Comparison of ENCODE assay signal across 1 cellular context in the genomic region with DNA sequence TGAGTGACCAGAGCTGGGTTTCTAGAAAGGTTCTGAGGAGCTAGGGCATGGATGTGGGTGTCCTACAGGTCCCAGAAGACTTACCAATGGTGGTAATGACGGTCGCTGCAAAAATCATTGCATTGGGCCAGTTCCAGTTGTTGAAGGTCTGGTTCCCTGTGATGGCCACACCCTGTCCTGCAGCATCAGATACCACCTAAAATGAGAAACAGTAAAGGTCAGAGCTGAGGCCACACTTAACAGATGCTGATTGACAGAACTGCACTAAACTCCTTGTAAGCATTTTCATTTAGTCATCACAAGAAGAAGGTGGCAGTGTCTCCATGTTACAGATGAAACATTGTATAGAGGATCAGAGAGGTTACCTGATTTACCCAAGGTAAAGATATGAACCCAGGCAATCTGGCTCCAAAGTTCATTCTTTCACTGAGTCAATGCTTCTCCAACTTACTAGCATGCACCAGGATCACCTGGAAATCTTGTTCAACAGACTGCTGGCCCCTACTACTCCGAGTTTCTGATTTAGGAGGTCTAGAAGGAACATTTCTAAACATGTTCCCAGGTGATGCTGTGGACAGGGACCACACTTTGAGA.
TF ChIP-seq lines count a peak whose summit lies in the region.

No MANE protein-coding gene starts in this region.

TF ChIP-seq in K562, 482 proteins besides CTCF, POLR2A, EP300 and RAD21:
- TF ChIP-seq, protein P1, sequence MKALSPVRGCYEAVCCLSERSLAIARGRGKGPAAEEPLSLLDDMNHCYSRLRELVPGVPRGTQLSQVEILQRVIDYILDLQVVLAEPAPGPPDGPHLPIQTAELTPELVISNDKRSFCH (CRISPR knock-in tag; IDR thresholded peaks at IDR 0.05): no peak
- TF ChIP-seq, protein P1 (tag; IDR thresholded peaks at IDR 0.05): peak; percentile 61
- peak in 1 of 2 experiments; percentile 59; a peak in 1 of 4 replicates for TF ChIP-seq RCOR1 (IDR thresholded peaks at IDR 0.05; ENCODE audit: borderline replicate concordance in 1 of 2, low read depth in 2 of 2, low read length in 2 of 2)
- TF ChIP-seq, protein P2, sequence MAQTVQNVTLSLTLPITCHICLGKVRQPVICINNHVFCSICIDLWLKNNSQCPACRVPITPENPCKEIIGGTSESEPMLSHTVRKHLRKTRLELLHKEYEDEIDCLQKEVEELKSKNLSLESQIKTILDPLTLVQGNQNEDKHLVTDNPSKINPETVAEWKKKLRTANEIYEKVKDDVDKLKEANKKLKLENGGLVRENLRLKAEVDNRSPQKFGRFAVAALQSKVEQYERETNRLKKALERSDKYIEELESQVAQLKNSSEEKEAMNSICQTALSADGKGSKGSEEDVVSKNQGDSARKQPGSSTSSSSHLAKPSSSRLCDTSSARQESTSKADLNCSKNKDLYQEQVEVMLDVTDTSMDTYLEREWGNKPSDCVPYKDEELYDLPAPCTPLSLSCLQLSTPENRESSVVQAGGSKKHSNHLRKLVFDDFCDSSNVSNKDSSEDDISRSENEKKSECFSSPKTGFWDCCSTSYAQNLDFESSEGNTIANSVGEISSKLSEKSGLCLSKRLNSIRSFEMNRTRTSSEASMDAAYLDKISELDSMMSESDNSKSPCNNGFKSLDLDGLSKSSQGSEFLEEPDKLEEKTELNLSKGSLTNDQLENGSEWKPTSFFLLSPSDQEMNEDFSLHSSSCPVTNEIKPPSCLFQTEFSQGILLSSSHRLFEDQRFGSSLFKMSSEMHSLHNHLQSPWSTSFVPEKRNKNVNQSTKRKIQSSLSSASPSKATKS (CRISPR knock-in tag; IDR thresholded peaks at IDR 0.05): no peak
- no peak for TF ChIP-seq CHCHD3 (CRISPR knock-in tag; IDR thresholded peaks at IDR 0.05)
- no peak for TF ChIP-seq ZNF354B (CRISPR knock-in tag; IDR thresholded peaks at IDR 0.05)
- no peak for TF ChIP-seq ZBTB17 (CRISPR knock-in tag; IDR thresholded peaks at IDR 0.05)
- peak; percentile 12; the same call in 1 of the 2 replicates for TF ChIP-seq MAFF (IDR thresholded peaks at IDR 0.05; ENCODE audit: low read length)
- peak; percentile 43; the same call in 1 of the 2 replicates for TF ChIP-seq ZNF316 (IDR thresholded peaks at IDR 0.05)
- TF ChIP-seq ZNF764 (CRISPR knock-in tag; IDR thresholded peaks at IDR 0.05; ENCODE audit: low read depth): no peak
- TF ChIP-seq JUNB (CRISPR knock-in tag; conservative IDR thresholded peaks at IDR 0.05): no peak
- peak; percentile 58 for TF ChIP-seq TAL1 (IDR thresholded peaks at IDR 0.05)
- no peak for TF ChIP-seq E2F3 (CRISPR knock-in tag; IDR thresholded peaks at IDR 0.05)
- TF ChIP-seq, protein P3, sequence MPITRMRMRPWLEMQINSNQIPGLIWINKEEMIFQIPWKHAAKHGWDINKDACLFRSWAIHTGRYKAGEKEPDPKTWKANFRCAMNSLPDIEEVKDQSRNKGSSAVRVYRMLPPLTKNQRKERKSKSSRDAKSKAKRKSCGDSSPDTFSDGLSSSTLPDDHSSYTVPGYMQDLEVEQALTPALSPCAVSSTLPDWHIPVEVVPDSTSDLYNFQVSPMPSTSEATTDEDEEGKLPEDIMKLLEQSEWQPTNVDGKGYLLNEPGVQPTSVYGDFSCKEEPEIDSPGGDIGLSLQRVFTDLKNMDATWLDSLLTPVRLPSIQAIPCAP (CRISPR knock-in tag; IDR thresholded peaks at IDR 0.05; ENCODE audit: borderline replicate concordance): no peak
- no peak for TF ChIP-seq RBFOX2 (IDR thresholded peaks at IDR 0.05; ENCODE audit: low read depth, low read length)
- TF ChIP-seq CBFA2T2 (conservative IDR thresholded peaks at IDR 0.05): peak; percentile 40
- peak; percentile 57; the same call in 1 of the 2 replicates for TF ChIP-seq ARID1B (IDR thresholded peaks at IDR 0.05)
- TF ChIP-seq KLF1 (tag; IDR thresholded peaks at IDR 0.05): peak; percentile 65; the same call in 1 of the 2 replicates
- TF ChIP-seq ZNF134 (CRISPR knock-in tag; conservative IDR thresholded peaks at IDR 0.05): no peak
- peak; percentile 48 for TF ChIP-seq MEIS2 (IDR thresholded peaks at IDR 0.05; ENCODE audit: partially characterized antibody)
- TF ChIP-seq BRD9 (IDR thresholded peaks at IDR 0.05; ENCODE audit: low read depth, partially characterized antibody): no peak
- peak; percentile 63 for TF ChIP-seq TCF3 (CRISPR knock-in tag; IDR thresholded peaks at IDR 0.05)
- no peak for TF ChIP-seq NFIC (IDR thresholded peaks at IDR 0.05)
- TF ChIP-seq TEAD4 (IDR thresholded peaks at IDR 0.05; ENCODE audit: low read length): peak; percentile 49
- no peak for TF ChIP-seq TEAD4 (CRISPR knock-in tag; IDR thresholded peaks at IDR 0.05; ENCODE audit: borderline replicate concordance)
- TF ChIP-seq, protein P4, sequence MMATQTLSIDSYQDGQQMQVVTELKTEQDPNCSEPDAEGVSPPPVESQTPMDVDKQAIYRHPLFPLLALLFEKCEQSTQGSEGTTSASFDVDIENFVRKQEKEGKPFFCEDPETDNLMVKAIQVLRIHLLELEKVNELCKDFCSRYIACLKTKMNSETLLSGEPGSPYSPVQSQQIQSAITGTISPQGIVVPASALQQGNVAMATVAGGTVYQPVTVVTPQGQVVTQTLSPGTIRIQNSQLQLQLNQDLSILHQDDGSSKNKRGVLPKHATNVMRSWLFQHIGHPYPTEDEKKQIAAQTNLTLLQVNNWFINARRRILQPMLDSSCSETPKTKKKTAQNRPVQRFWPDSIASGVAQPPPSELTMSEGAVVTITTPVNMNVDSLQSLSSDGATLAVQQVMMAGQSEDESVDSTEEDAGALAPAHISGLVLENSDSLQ (IDR thresholded peaks at IDR 0.05): peak; percentile 80
- TF ChIP-seq SMARCC2 (IDR thresholded peaks at IDR 0.05; ENCODE audit: low read depth): no peak
- TF ChIP-seq, protein P5, sequence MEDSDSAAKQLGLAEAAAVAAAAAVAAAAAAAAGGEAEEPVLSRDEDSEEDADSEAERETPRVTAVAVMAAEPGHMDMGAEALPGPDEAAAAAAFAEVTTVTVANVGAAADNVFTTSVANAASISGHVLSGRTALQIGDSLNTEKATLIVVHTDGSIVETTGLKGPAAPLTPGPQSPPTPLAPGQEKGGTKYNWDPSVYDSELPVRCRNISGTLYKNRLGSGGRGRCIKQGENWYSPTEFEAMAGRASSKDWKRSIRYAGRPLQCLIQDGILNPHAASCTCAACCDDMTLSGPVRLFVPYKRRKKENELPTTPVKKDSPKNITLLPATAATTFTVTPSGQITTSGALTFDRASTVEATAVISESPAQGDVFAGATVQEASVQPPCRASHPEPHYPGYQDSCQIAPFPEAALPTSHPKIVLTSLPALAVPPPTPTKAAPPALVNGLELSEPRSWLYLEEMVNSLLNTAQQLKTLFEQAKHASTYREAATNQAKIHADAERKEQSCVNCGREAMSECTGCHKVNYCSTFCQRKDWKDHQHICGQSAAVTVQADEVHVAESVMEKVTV (CRISPR knock-in tag; IDR thresholded peaks at IDR 0.05): no peak
- TF ChIP-seq CTBP1 (IDR thresholded peaks at IDR 0.05; ENCODE audit: borderline replicate concordance): peak; percentile 48; the same call in 1 of the 2 replicates
- peak; percentile 73 for TF ChIP-seq CBFA2T3 (IDR thresholded peaks at IDR 0.05)
- no peak for TF ChIP-seq ZNF140 (CRISPR knock-in tag; IDR thresholded peaks at IDR 0.05)
- TF ChIP-seq KDM1A (IDR thresholded peaks at IDR 0.05): no peak
- TF ChIP-seq PHTF2 (CRISPR knock-in tag; IDR thresholded peaks at IDR 0.05): no peak
